ENCODE assay signal across 8 cellular contexts in the genomic region with DNA sequence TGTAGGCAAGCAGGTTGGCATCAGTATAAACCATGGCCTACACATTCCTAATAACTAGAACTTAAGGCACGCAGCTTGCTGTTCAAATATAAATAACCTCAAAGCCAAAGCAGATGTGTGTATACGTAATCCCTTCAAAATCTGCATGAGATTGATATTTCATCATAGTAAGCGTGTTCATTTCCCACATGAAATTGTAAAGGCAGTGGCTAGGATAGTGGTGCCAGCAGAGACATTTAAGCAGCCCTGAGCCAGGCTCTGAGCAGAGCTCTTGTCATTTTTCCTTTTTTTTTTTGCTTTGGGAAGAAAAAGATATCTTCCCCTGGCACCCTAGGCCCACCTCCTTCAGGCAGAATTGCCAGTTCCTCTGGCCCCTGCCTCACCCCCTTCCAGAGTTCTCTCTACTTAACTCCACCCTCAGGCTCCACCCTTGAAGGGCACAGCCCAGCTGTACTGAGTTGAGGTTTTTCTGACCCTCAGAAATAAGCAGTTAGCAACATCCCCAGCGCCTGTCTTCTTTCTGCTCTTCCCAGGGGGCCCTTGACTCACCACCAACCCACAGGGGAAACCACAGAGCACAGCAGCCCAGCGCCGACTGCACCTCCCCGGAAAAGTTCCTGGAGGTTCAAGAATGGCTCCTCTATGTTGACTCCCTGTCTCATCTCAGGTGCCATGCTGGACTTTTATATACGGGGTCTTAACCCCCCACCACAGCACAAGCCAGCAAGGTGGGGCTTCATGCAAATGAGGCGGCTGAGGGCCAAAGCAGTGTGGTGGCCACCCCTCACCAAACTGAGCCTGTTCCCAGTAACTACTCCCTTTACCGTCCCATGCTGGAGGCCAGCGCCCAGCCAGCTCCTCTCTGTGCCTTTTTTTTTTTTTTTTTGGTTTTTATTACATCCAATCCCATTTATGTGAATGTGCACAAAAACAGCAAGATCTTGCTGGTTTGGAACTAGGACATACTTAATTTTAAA.
A peak's percentile ranks its signal among the peaks of the same experiment; 100 is the strongest.
DNase-seq lines count a peak whose midpoint lies in the region; ATAC-seq lines count a peak whose summit lies in the region.

No MANE protein-coding gene starts in this region.

- no peaks in the 10 kb centered on the region for H3K27me3 Mint-ChIP-seq in effector memory CD8-positive, alpha-beta T cell

- H3K27ac Mint-ChIP-seq in effector memory CD8-positive, alpha-beta T cell, result peak overlapping the region; percentile 96 to 97

- H3K4me1 Mint-ChIP-seq in effector memory CD8-positive, alpha-beta T cell (ENCODE audit: low read depth in 2 of 2), result peaks cover 36 to 48% of the 10 kb centered on the region in 2 donors

- ATAC-seq in GM18873 (IDR thresholded peaks at IDR 0.05; ENCODE audit: low FRiP score, unreplicated experiment) (peak; percentile 78), HG03066 (IDR thresholded peaks at IDR 0.05; ENCODE audit: low read depth, unreplicated experiment) (peak; percentile 50)
- peak; percentile 67 for ATAC-seq in effector memory CD8-positive, alpha-beta T cell (replicated peaks)

- DNase-seq in T1000 (lab: John Stamatoyannopoulos, UW) (peak; percentile 57), mesenteric fat pad (ENCODE audit: low spot score) (no peak), OCI-M2 (lab: John Stamatoyannopoulos, UW; ENCODE audit: unreplicated experiment) (no peak), foreskin melanocyte (no peak)
- peak in 1 of 3 experiments; percentile 7 for DNase-seq in effector memory CD8-positive, alpha-beta T cell
- DNase-seq in stimulated activated CD4-positive, alpha-beta T cell treated with anti-CD3 and anti-CD28 coated beads, Interleukin-1b, Interleukin-23, amount 100 ng/mL, for 48 hours, result peak; percentile 25

- peaks cover 6% of the 10 kb centered on the region for H3K36me3 Mint-ChIP-seq in effector memory CD8-positive, alpha-beta T cell (ENCODE audit: insufficient read depth)

- H3K9me3 Mint-ChIP-seq in effector memory CD8-positive, alpha-beta T cell, result no peaks in the 10 kb centered on the region

- H3K4me3 Mint-ChIP-seq in effector memory CD8-positive, alpha-beta T cell, result peak overlapping the region; percentile 64 to 72

Comparison
In these comparisons a context has a peak if more than half of its experiments do, and no peak if none do; other contexts are left out.
1. DNase-seq: peak in T1000 (single experiment) and stimulated activated CD4-positive, alpha-beta T cell treated with anti-CD3 and anti-CD28 coated beads, Interleukin-1b, Interleukin-23, amount 100 ng/mL, for 48 hours (single experiment); none in mesenteric fat pad (single experiment), OCI-M2 (single experiment) and foreskin melanocyte (single experiment).
2. Peak in every context shown above with its lines, with median percentiles within 50 percentile points of each other: ATAC-seq.